8 cellular contexts compared by ENCODE assay signal in genomic region chr5:72611111-72611724, GRCh38.
A peak's percentile ranks its signal among the peaks of the same experiment; 100 is the strongest.
DNase-seq lines count a peak whose midpoint lies in the region; ATAC-seq and TF ChIP-seq lines count a peak whose summit lies in the region.

No MANE protein-coding gene starts in this region.

- H3K36me3 Mint-ChIP-seq in activated CD4-positive, alpha-beta memory T cell treated with anti-CD3 and anti-CD28 coated beads, Interleukin-2, amount 10 ng/mL, durations not matched to agents 7 days and 5 days (ENCODE audit: low read depth): no peaks in the 10 kb centered on the region

- no peak overlapping the region for H3K27ac Mint-ChIP-seq in activated CD4-positive, alpha-beta memory T cell treated with anti-CD3 and anti-CD28 coated beads, Interleukin-2, amount 10 ng/mL, durations not matched to agents 7 days and 5 days

- no peak overlapping the region for H3K4me3 Mint-ChIP-seq in activated CD4-positive, alpha-beta memory T cell treated with anti-CD3 and anti-CD28 coated beads, Interleukin-2, amount 10 ng/mL, durations not matched to agents 7 days and 5 days

- H3K27me3 Mint-ChIP-seq in activated CD4-positive, alpha-beta memory T cell treated with anti-CD3 and anti-CD28 coated beads, Interleukin-2, amount 10 ng/mL, durations not matched to agents 7 days and 5 days: peaks cover 15% of the 10 kb centered on the region

- no peaks in the 10 kb centered on the region for H3K9me3 Mint-ChIP-seq in activated CD4-positive, alpha-beta memory T cell treated with anti-CD3 and anti-CD28 coated beads, Interleukin-2, amount 10 ng/mL, durations not matched to agents 7 days and 5 days

- peak; percentile 97 for TF ChIP-seq CTCF in GM12873 (IDR thresholded peaks at IDR 0.05; ENCODE audit: insufficient read depth, low read depth, low read length, missing control alignments)

- CTCF ChIA-PET in activated CD4-positive, alpha-beta memory T cell treated with anti-CD3 and anti-CD28 coated beads, Interleukin-2, amount 10 ng/mL, durations not matched to agents 7 days and 5 days (lab: Charles Lee): interaction anchor here (1.0 to 3.9 kb wide), 8 partner anchors 8 to 345 kb away, joined by 3 to 52 read pairs (median 3); partner anchors contain the start of genes FCHO2 and TNPO1

- POLR2A ChIA-PET in activated CD4-positive, alpha-beta memory T cell treated with anti-CD3 and anti-CD28 coated beads, Interleukin-2, amount 10 ng/mL, durations not matched to agents 7 days and 5 days (lab: Charles Lee): interaction anchor here (1.0 kb wide), 1 partner anchor 206 kb away, joined by 4 read pairs; no protein-coding TSS in a partner anchor

- ATAC-seq in HG03457 (IDR thresholded peaks at IDR 0.05; ENCODE audit: unreplicated experiment): peak; percentile 65
- no peak for ATAC-seq in GM18520 (IDR thresholded peaks at IDR 0.05; ENCODE audit: unreplicated experiment)

- H3K4me1 Mint-ChIP-seq in activated CD4-positive, alpha-beta memory T cell treated with anti-CD3 and anti-CD28 coated beads, Interleukin-2, amount 10 ng/mL, durations not matched to agents 7 days and 5 days: no peaks in the 10 kb centered on the region

- DNase-seq in NCI-H69 (lab: John Stamatoyannopoulos, UW) (peak; percentile 94), epidermal melanocyte (ENCODE audit: insufficient read length, low spot score) (peak; percentile 50), midbrain (lab: John Stamatoyannopoulos, UW) (peak; percentile 88)
- peak; percentile 38 for DNase-seq in activated CD4-positive, alpha-beta memory T cell treated with anti-CD3 and anti-CD28 coated beads, Interleukin-2, amount 10 ng/mL, durations not matched to agents 7 days and 5 days
- DNase-seq in stimulated activated naive CD4-positive, alpha-beta T cell (lab: John Stamatoyannopoulos, UW): peak in 4 of 6 experiments; percentile 1 to 30 (median 10)

Comparison
In these comparisons a context has a peak if more than half of its experiments do, and no peak if none do; other contexts are left out.
1. DNase-seq: peak in every context shown above with its lines; median percentile 94 in NCI-H69; 88 in midbrain; 50 in epidermal melanocyte; 38 in activated CD4-positive, alpha-beta memory T cell treated with anti-CD3 and anti-CD28 coated beads, Interleukin-2, amount 10 ng/mL, durations not matched to agents 7 days and 5 days; 10 in stimulated activated naive CD4-positive, alpha-beta T cell.